In the genomic region with DNA sequence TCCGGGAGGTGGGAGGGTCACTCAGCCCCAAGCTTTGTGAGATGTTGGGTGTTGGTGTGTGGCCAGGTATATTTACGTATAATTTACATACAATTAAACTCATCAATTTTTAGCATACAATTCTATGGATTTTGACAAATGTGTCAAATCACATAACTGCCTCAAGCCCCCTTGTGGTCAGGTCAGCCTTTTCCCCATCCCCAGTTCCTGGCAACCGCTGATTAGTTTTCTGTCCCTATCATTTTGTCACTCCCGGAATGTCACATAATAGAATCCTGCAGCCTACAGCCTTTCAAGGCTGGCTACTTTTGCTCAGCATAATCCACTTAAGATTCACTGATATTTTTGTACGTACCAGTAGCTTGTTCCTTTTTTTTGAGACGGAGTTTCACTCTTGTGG, we compare ENCODE assay signal across 16 cellular contexts. TPM values are rescaled to one million over a fixed set of nuclear protein-coding genes. Genes with fewer than 3 reads are reported as not detected.
DNase-seq lines count a peak whose midpoint lies in the region; ATAC-seq and TF ChIP-seq lines count a peak whose summit lies in the region.
"Had no signal": no experiment of that assay in that cellular context is flagged by ENCODE, and none has a peak within 500 bp of the region (broad histone marks: within the 10 kb centered on the region; RNA-seq: fewer than 3 reads in every experiment).

No MANE protein-coding gene starts in this region.

- H3K27ac Mint-ChIP-seq in endodermal cell (peak overlapping the region; percentile 42), CD14-positive monocyte (peak overlapping the region in 2 of 7 donors; percentile 36 to 50)
- H3K27ac Mint-ChIP-seq in stimulated activated memory B cell treated with anti-CD40 and anti-IgM and Interleukin-4, amounts not matched to agents 10 μg/mL and 1 μg/mL and 100 μg/mL, for 72 hours: peak overlapping the region; percentile 61
- H3K27ac Mint-ChIP-seq: activated CD8-positive, alpha-beta T cell treated with anti-CD3 and anti-CD28 coated beads for 36 hours; T-helper 2 cell treated with Interferon-gamma antibody and Interleukin-4, amounts not matched to agents 5 μg/mL and 100 μg/mL, for 36 hours had no signal

- H3K9me2 ChIP-seq in OCI-LY1 (ENCODE audit: low read depth, low read length): no peaks in the 10 kb centered on the region

- no peaks in the 10 kb centered on the region for H3F3A ChIP-seq in OCI-LY1 (ENCODE audit: insufficient read depth, low read length)

- no peak overlapping the region for H3K4me2 ChIP-seq in OCI-LY1 (ENCODE audit: low read length)
- H3K4me2 ChIP-seq: smooth muscle cell had no signal

- DNase-seq in NCI-H1694 (lab: John Stamatoyannopoulos, UW) (peak; percentile 19), NCI-H1694 treated with DMSO at 0.1 percent for 48 hours (lab: John Stamatoyannopoulos, UW) (no peak), endodermal cell (no peak), heart right ventricle (no peak), CD14-positive monocyte (ENCODE audit: low spot score) (no peak)
- DNase-seq: activated CD8-positive, alpha-beta T cell treated with anti-CD3 and anti-CD28 coated beads for 36 hours; activated gamma-delta T cell; hippocampal formation; lower lobe of right lung; occipital lobe had no signal

- peak; percentile 18; the same call in 1 of the 2 replicates for TF ChIP-seq CTCF in OCI-LY1 (IDR thresholded peaks at IDR 0.05; ENCODE audit: low read length)
- TF ChIP-seq CTCF in endodermal cell (conservative IDR thresholded peaks at IDR 0.05): peak; percentile 81
- TF ChIP-seq CTCF in heart right ventricle (IDR thresholded peaks at IDR 0.05): no peak
- no peak for TF ChIP-seq CTCF in CD14-positive monocyte (IDR thresholded peaks at IDR 0.05)

- no peaks in the 10 kb centered on the region for H3K79me2 ChIP-seq in OCI-LY1 (ENCODE audit: insufficient read depth, low read length)

- H2AFZ ChIP-seq in OCI-LY1 (ENCODE audit: low read length): no peak overlapping the region

- ATAC-seq in stimulated activated memory B cell treated with anti-CD40 and anti-IgM and Interleukin-4, amounts not matched to agents 10 μg/mL and 1 μg/mL and 100 μg/mL, for 72 hours: peak; percentile 35
- no peak for ATAC-seq in HG03139 (IDR thresholded peaks at IDR 0.05; ENCODE audit: unreplicated experiment)
- ATAC-seq in heart right ventricle: no peak
- ATAC-seq: activated CD8-positive, alpha-beta T cell treated with anti-CD3 and anti-CD28 coated beads for 36 hours; lower lobe of right lung had no signal

- WGBS in endodermal cell (ENCODE audit: insufficient coverage in 1 of 2, insufficient read length in 1 of 2), 2 experiments: 84% methylated on average over 5 to 6 of the region's 6 CpGs
- WGBS in heart right ventricle, 2 donors: 74 to 79% methylated on average over 6 of the region's 6 CpGs

- H3K27ac ChIP-seq in OCI-LY1 (ENCODE audit: low read depth, low read length, poor library complexity, severe bottlenecking) (no peak overlapping the region), endodermal cell (ENCODE audit: low read depth, low read length) (no peak overlapping the region), heart right ventricle (no peak overlapping the region)
- H3K27ac ChIP-seq: lower lobe of right lung, thoracic aorta had no signal

- H3K4me3 ChIP-seq in OCI-LY1 (ENCODE audit: low read depth, low read length, poor library complexity, severe bottlenecking) (no peak overlapping the region), endodermal cell (ENCODE audit: low read length) (no peak overlapping the region), heart right ventricle (no peak overlapping the region)
- H3K4me3 ChIP-seq: lower lobe of right lung, smooth muscle cell, thoracic aorta had no signal

- H3K9me3 ChIP-seq in OCI-LY1 (ENCODE audit: low read length) (peaks cover 10% of the 10 kb centered on the region; the same call in 1 of the 2 replicates), endodermal cell (ENCODE audit: control insufficient read depth, low read length) (peaks cover 19% of the 10 kb centered on the region), heart right ventricle (peaks cover 0 to 32% (median 9%) of the 10 kb centered on the region in 11 donors)

- H3K9me3 Mint-ChIP-seq in endodermal cell (peaks cover 30% of the 10 kb centered on the region), CD14-positive monocyte (peaks cover 9 to 25% (median 22%) of the 10 kb centered on the region in 7 donors)
- peaks cover 8% of the 10 kb centered on the region for H3K9me3 Mint-ChIP-seq in stimulated activated memory B cell treated with anti-CD40 and anti-IgM and Interleukin-4, amounts not matched to agents 10 μg/mL and 1 μg/mL and 100 μg/mL, for 72 hours

- H3K4me3 Mint-ChIP-seq in endodermal cell: no peak overlapping the region
- no peak overlapping the region for H3K4me3 Mint-ChIP-seq in stimulated activated memory B cell treated with anti-CD40 and anti-IgM and Interleukin-4, amounts not matched to agents 10 μg/mL and 1 μg/mL and 100 μg/mL, for 72 hours
- peak overlapping the region in 1 of 2 donors; percentile 17 for H3K4me3 Mint-ChIP-seq in CD14-positive monocyte
- H3K4me3 Mint-ChIP-seq: activated CD8-positive, alpha-beta T cell treated with anti-CD3 and anti-CD28 coated beads for 36 hours; T-helper 2 cell treated with Interferon-gamma antibody and Interleukin-4, amounts not matched to agents 5 μg/mL and 100 μg/mL, for 36 hours had no signal

- peaks cover 19% of the 10 kb centered on the region for H3K4me1 Mint-ChIP-seq in endodermal cell
- peaks cover 33% of the 10 kb centered on the region for H3K4me1 Mint-ChIP-seq in stimulated activated memory B cell treated with anti-CD40 and anti-IgM and Interleukin-4, amounts not matched to agents 10 μg/mL and 1 μg/mL and 100 μg/mL, for 72 hours
- peaks cover 25% of the 10 kb centered on the region for H3K4me1 Mint-ChIP-seq in CD14-positive monocyte

- intact Hi-C loops in heart right ventricle (cut with DNase I) (no loop called here), CD14-positive monocyte (cut with micrococcal nuclease) (no loop called here)

- H3K27me3 Mint-ChIP-seq in endodermal cell (ENCODE audit: insufficient read depth) (peaks cover 22% of the 10 kb centered on the region), CD14-positive monocyte (ENCODE audit: low read depth in 3 of 3) (peaks cover 0 to 15% (median 12%) of the 10 kb centered on the region in 3 donors)
- H3K27me3 Mint-ChIP-seq in stimulated activated memory B cell treated with anti-CD40 and anti-IgM and Interleukin-4, amounts not matched to agents 10 μg/mL and 1 μg/mL and 100 μg/mL, for 72 hours: peaks cover 10% of the 10 kb centered on the region
- H3K27me3 Mint-ChIP-seq: activated CD8-positive, alpha-beta T cell treated with anti-CD3 and anti-CD28 coated beads for 36 hours had no signal

- no peaks in the 10 kb centered on the region; the same call in 1 of the 2 replicates for H3K36me3 ChIP-seq in OCI-LY1 (ENCODE audit: insufficient read depth, low read length)
- H3K36me3 ChIP-seq in endodermal cell (ENCODE audit: control insufficient read depth, insufficient read depth, low read length): no peaks in the 10 kb centered on the region
- H3K36me3 ChIP-seq in heart right ventricle: no peaks in the 10 kb centered on the region
- H3K36me3 ChIP-seq: lower lobe of right lung, thoracic aorta had no signal

- H4K20me1 ChIP-seq in OCI-LY1 (ENCODE audit: insufficient read depth, low read length): no peaks in the 10 kb centered on the region

- peaks cover 11% of the 10 kb centered on the region; the same call in 1 of the 2 replicates for H3K27me3 ChIP-seq in OCI-LY1 (ENCODE audit: insufficient read depth, low read length)
- H3K27me3 ChIP-seq in endodermal cell (ENCODE audit: control insufficient read depth, insufficient read depth, low read length, poor library complexity, severe bottlenecking): no peaks in the 10 kb centered on the region
- no peaks in the 10 kb centered on the region for H3K27me3 ChIP-seq in heart right ventricle

- peaks cover 3% of the 10 kb centered on the region for H3K36me3 Mint-ChIP-seq in endodermal cell (ENCODE audit: low read depth)
- no peaks in the 10 kb centered on the region for H3K36me3 Mint-ChIP-seq in stimulated activated memory B cell treated with anti-CD40 and anti-IgM and Interleukin-4, amounts not matched to agents 10 μg/mL and 1 μg/mL and 100 μg/mL, for 72 hours
- no peaks in the 10 kb centered on the region for H3K36me3 Mint-ChIP-seq in CD14-positive monocyte

- H3K9ac ChIP-seq in OCI-LY1 (ENCODE audit: low read length): no peak overlapping the region
- H3K9ac ChIP-seq in endodermal cell (ENCODE audit: extremely low read depth, low read length, poor library complexity, severe bottlenecking): no peak overlapping the region

- H3K4me1 ChIP-seq in OCI-LY1 (ENCODE audit: insufficient read depth, low read length, severe bottlenecking): peaks cover 20% of the 10 kb centered on the region
- no peaks in the 10 kb centered on the region for H3K4me1 ChIP-seq in endodermal cell (ENCODE audit: control insufficient read depth, insufficient read depth, low read length)
- peaks cover 0 to 18% (median 0%) of the 10 kb centered on the region in 9 donors for H3K4me1 ChIP-seq in heart right ventricle

RNA-seq across cellular contexts. Expression of a gene that starts 19.4 kb away (rescaled TPM):
- 10 to 100 TPM; 35.9 to 42.9 TPM for total RNA-seq in endodermal cell
- 34.4 TPM for polyA plus RNA-seq in endodermal cell (2013, experiment 1 of 2)
- 37.1 TPM for polyA plus RNA-seq in endodermal cell (2013, experiment 2 of 2)
- 10 to 100 TPM; 15.8 to 32.0 (median 20.9) TPM for total RNA-seq in heart right ventricle
- 10 to 100 TPM; 13.8 to 17.5 TPM for polyA plus RNA-seq in heart right ventricle
- 1 to 10 TPM in 1 of 2 donors, under 1 TPM in 1; 0.89 to 1.5 TPM for polyA plus RNA-seq in CD14-positive monocyte

Comparison
In these comparisons a context has a peak if more than half of its experiments do, and no peak if none do; other contexts are left out.
1. CTCF ChIP-seq: peak in OCI-LY1 (single experiment) and endodermal cell (single experiment); none in heart right ventricle (0 of 9) and CD14-positive monocyte (single experiment).